In the genomic region with DNA sequence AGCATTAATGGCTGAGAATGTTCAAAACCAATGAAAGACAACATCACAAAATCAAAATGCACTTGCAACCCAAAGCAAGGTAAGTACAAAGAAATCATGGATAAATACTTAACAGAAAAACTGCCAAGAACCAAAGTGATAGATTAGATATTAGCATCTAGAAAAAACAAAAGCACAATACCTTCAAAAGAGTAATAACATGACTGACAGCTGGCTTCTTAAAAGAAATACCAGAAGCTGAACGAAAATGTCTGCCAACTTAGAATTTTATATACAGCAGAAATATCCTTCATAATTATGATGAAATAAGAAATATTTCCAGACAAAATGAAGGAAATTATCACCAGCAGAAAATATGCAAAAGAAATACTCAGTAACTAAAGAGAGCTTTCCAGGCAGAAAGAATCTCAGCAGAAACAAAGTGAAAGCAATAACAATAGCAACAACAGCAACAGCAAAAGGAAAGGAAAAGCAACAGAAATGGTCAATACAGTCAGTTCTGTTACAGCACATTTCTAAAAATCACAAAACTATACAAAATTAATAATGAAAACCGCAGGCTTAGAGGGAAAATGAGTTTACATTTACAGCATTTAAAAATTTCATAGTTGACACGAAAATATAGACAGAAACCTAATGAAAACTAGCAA, we compare ENCODE assay signal across 16 cellular contexts.
DNase-seq lines count a peak whose midpoint lies in the region; ATAC-seq and TF ChIP-seq lines count a peak whose summit lies in the region.
"Had no signal": no experiment of that assay in that cellular context is flagged by ENCODE, and none has a peak within 500 bp of the region (broad histone marks: within the 10 kb centered on the region; RNA-seq: fewer than 3 reads in every experiment).

No MANE protein-coding gene starts in this region.

- intact Hi-C loops in activated B cell treated with CpG ODN at 0.5 μM for 24 hours (cut with micrococcal nuclease) = no loop called here

- H3K36me3 Mint-ChIP-seq in activated B cell treated with CpG ODN at 0.5 μM for 24 hours (ENCODE audit: low read depth) = no peaks in the 10 kb centered on the region

- peaks cover 4% of the 10 kb centered on the region for H3K4me1 Mint-ChIP-seq in activated B cell treated with CpG ODN at 0.5 μM for 24 hours

- DNase-seq in GM06990 (ENCODE audit: extremely low read depth, insufficient read length) (peak; percentile 11), activated B cell treated with CpG ODN at 0.5 μM for 24 hours (no peak), NCI-H524 (lab: John Stamatoyannopoulos, UW) (no peak), KG1 (lab: John Stamatoyannopoulos, UW) (no peak), NCI-H2029 (lab: John Stamatoyannopoulos, UW) (no peak), amniotic stem cell (lab: John Stamatoyannopoulos, UW) (no peak)
- DNase-seq: caudate nucleus, DMS53, endodermal cell, foreskin fibroblast, IMR-90, NCI-H1417, uterus had no signal

- H3K27me3 ChIP-seq in GM06990 (replicated peaks; ENCODE audit: control insufficient read depth, insufficient read depth, low read length) = no peaks in the 10 kb centered on the region
- H3K27me3 ChIP-seq: uterus had no signal

- peaks cover 3% of the 10 kb centered on the region for H3K9me3 Mint-ChIP-seq in activated B cell treated with CpG ODN at 0.5 μM for 24 hours
- H3K9me3 Mint-ChIP-seq: endodermal cell; stimulated activated naive CD8-positive, alpha-beta T cell treated with anti-CD3 and anti-CD28 coated beads, Interleukin-15, Interleukin-2, amounts not matched to agents 100 ng/mL and 50 ng/mL, for 24 hours had no signal

- POLR2A ChIA-PET in activated B cell treated with CpG ODN at 0.5 μM for 24 hours (lab: Charles Lee) = no interaction called here

- no peak overlapping the region for H3K4me3 Mint-ChIP-seq in activated B cell treated with CpG ODN at 0.5 μM for 24 hours
- H3K4me3 Mint-ChIP-seq: endodermal cell; stimulated activated naive CD8-positive, alpha-beta T cell treated with anti-CD3 and anti-CD28 coated beads, Interleukin-15, Interleukin-2, amounts not matched to agents 100 ng/mL and 50 ng/mL, for 24 hours had no signal

- CTCF ChIA-PET in activated B cell treated with CpG ODN at 0.5 μM for 24 hours (lab: Charles Lee) = no interaction called here

- peak overlapping the region; percentile 1 for H3K27ac Mint-ChIP-seq in activated B cell treated with CpG ODN at 0.5 μM for 24 hours
- H3K27ac Mint-ChIP-seq: endodermal cell; stimulated activated naive CD8-positive, alpha-beta T cell treated with anti-CD3 and anti-CD28 coated beads, Interleukin-15, Interleukin-2, amounts not matched to agents 100 ng/mL and 50 ng/mL, for 24 hours had no signal

- no peaks in the 10 kb centered on the region for H3K36me3 ChIP-seq in GM06990 (ENCODE audit: control insufficient read depth, insufficient read depth, low read length)
- H3K36me3 ChIP-seq: uterus had no signal

- peak overlapping the region; percentile 37 for H3K4me3 ChIP-seq in GM06990 (replicated peaks; ENCODE audit: low read depth, low read length)
- H3K4me3 ChIP-seq: uterus had no signal

- ATAC-seq in GM19324 (IDR thresholded peaks at IDR 0.05; ENCODE audit: low FRiP score, unreplicated experiment) = peak; percentile 52
- ATAC-seq in HG03039 (IDR thresholded peaks at IDR 0.05; ENCODE audit: unreplicated experiment) = peak; percentile 54
- no peak for ATAC-seq in activated B cell treated with CpG ODN at 0.5 μM for 24 hours (ENCODE audit: low read depth)

- H3K27me3 Mint-ChIP-seq in activated B cell treated with CpG ODN at 0.5 μM for 24 hours = no peaks in the 10 kb centered on the region
- H3K27me3 Mint-ChIP-seq: stimulated activated naive CD8-positive, alpha-beta T cell treated with anti-CD3 and anti-CD28 coated beads, Interleukin-15, Interleukin-2, amounts not matched to agents 100 ng/mL and 50 ng/mL, for 24 hours had no signal

- no peak for TF ChIP-seq CTCF in GM06990 (IDR thresholded peaks at IDR 0.05; ENCODE audit: insufficient read depth, low read length, poor library complexity, severe bottlenecking)
- TF ChIP-seq CTCF in activated B cell treated with CpG ODN at 0.5 μM for 24 hours (IDR thresholded peaks at IDR 0.05) = no peak
